In the genomic region with DNA sequence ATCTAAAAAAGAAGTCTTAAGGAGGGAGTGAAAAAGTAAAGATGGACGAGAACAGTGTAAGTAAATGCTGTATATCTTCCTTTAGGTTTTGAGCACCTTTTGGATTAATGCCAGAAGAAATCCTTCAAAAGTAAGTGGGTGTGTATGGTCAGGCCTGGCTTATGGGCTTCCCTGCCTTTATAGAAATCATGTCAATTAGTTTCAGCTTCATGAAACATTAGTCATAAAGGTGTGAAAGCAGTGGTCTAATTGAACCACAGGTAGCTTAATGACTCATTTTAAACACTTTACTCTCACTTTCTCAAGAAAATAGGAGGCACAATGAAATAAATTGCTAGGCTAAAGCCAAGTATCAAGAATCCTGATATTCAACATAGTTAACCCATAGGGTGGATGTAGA, we compare ENCODE assay signal across 15 cellular contexts.
DNase-seq lines count a peak whose midpoint lies in the region; ATAC-seq, FAIRE-seq and TF ChIP-seq lines count a peak whose summit lies in the region.
"Had no signal": no experiment of that assay in that cellular context is flagged by ENCODE, and none has a peak within 500 bp of the region (broad histone marks: within the 10 kb centered on the region; RNA-seq: fewer than 3 reads in every experiment).

No MANE protein-coding gene starts in this region.

- no peak for TF ChIP-seq RAD21 in HepG2 (CRISPR knock-in tag; IDR thresholded peaks at IDR 0.05)

- no peak for TF ChIP-seq CTCF in smooth muscle cell (IDR thresholded peaks at IDR 0.05; ENCODE audit: borderline replicate concordance, insufficient read depth, poor library complexity, severe bottlenecking)
- TF ChIP-seq CTCF in HepG2 (CRISPR knock-in tag; IDR thresholded peaks at IDR 0.05) = no peak

- H3F3A ChIP-seq in smooth muscle cell (ENCODE audit: low read depth) = no peaks in the 10 kb centered on the region

- peaks cover 36% of the 10 kb centered on the region for H3K36me3 Mint-ChIP-seq in activated CD4-positive, alpha-beta T cell treated with anti-CD3 and anti-CD28 coated beads, Interleukin-2, amount 10 ng/mL, durations not matched to agents 7 days and 5 days (ENCODE audit: low read depth)
- H3K36me3 Mint-ChIP-seq in activated T-helper 1 cell treated with anti-CD3 and anti-CD28 coated beads, Interleukin-12 subunit alpha, Interleukin-12 subunit beta, Interleukin-2, Interleukin-4 antibody, amounts not matched to agents 30 ng/mL and 10 ng/mL and 1 ng/mL, durations not matched to agents 14 hours and 24 hours and 36 hours (ENCODE audit: low read depth) = no peaks in the 10 kb centered on the region
- peaks cover 0 to 18% (median 14%) of the 10 kb centered on the region in 3 donors for H3K36me3 Mint-ChIP-seq in naive thymus-derived CD8-positive, alpha-beta T cell
- H3K36me3 Mint-ChIP-seq: IgD-negative memory B cell had no signal

- CTCF ChIA-PET in activated CD4-positive, alpha-beta T cell treated with anti-CD3 and anti-CD28 coated beads, Interleukin-2, amount 10 ng/mL, durations not matched to agents 7 days and 5 days (lab: Charles Lee) = interaction anchor here (2.6 kb wide), 1 partner anchor 12 kb away, joined by 10 read pairs; no protein-coding TSS in a partner anchor
- CTCF ChIA-PET in HepG2 (lab: Yijun Ruan, JAX; ENCODE audit: low intra/inter-chr PET ratio, low total read pairs) = no interaction called here

- TF ChIP-seq POLR2A in HepG2 (IDR thresholded peaks at IDR 0.05; ENCODE audit: insufficient read depth in 1 of 2, low read depth in 2 of 2, low read length in 2 of 2) = no peak

- WGBS in smooth muscle cell (ENCODE audit: low lambda C conversion rate) = 92% methylated on average over 1 of the region's 1 CpG
- 3% methylated on average over 1 of the region's 1 CpG for WGBS in HepG2 (ENCODE audit: low lambda C conversion rate)

- no peak overlapping the region for H3K4me2 ChIP-seq in smooth muscle cell
- H3K4me2 ChIP-seq in HepG2 (ENCODE audit: low read depth, low read length) = no peak overlapping the region

- H3K79me2 ChIP-seq in smooth muscle cell (ENCODE audit: low read depth) (no peaks in the 10 kb centered on the region), HepG2 (ENCODE audit: insufficient read depth, low read length) (no peaks in the 10 kb centered on the region)

- no peaks in the 10 kb centered on the region for H4K20me1 ChIP-seq in smooth muscle cell (ENCODE audit: low read depth)
- H4K20me1 ChIP-seq in HepG2 (ENCODE audit: insufficient read depth, low read length) = no peaks in the 10 kb centered on the region

- no peak overlapping the region for H3K4me3 ChIP-seq in smooth muscle cell
- H3K4me3 ChIP-seq in HepG2 (replicated peaks in 1 of 3; ENCODE audit: insufficient read depth in 1 of 3, low read depth in 2 of 3, low read length in 3 of 3) = no peak overlapping the region
- H3K4me3 ChIP-seq: adrenal gland had no signal

- H3K9me3 ChIP-seq in smooth muscle cell (replicated peaks; ENCODE audit: low read depth) = no peaks in the 10 kb centered on the region
- no peaks in the 10 kb centered on the region for H3K9me3 ChIP-seq in HepG2 (ENCODE audit: low read length)
- H3K9me3 ChIP-seq: adrenal gland had no signal

- H3K4me1 ChIP-seq in smooth muscle cell (ENCODE audit: low read depth) (peaks cover 3% of the 10 kb centered on the region), HepG2 (ENCODE audit: insufficient read depth, low read length) (no peaks in the 10 kb centered on the region)
- H3K4me1 ChIP-seq: adrenal gland had no signal

- H3K9ac ChIP-seq in smooth muscle cell (ENCODE audit: low read depth) (no peak overlapping the region), HepG2 (ENCODE audit: insufficient read depth, low read depth, low read length) (no peak overlapping the region)

- peak overlapping the region; percentile 44 for H3K27ac Mint-ChIP-seq in activated CD4-positive, alpha-beta T cell treated with anti-CD3 and anti-CD28 coated beads, Interleukin-2, amount 10 ng/mL, durations not matched to agents 7 days and 5 days
- peak overlapping the region; percentile 9 for H3K27ac Mint-ChIP-seq in activated T-helper 1 cell treated with anti-CD3 and anti-CD28 coated beads, Interleukin-12 subunit alpha, Interleukin-12 subunit beta, Interleukin-2, Interleukin-4 antibody, amounts not matched to agents 30 ng/mL and 10 ng/mL and 1 ng/mL, durations not matched to agents 14 hours and 24 hours and 36 hours
- peak overlapping the region; percentile 29 to 96 (median 68) for H3K27ac Mint-ChIP-seq in naive thymus-derived CD8-positive, alpha-beta T cell
- H3K27ac Mint-ChIP-seq: IgD-negative memory B cell had no signal

- H3K27me3 ChIP-seq in smooth muscle cell (ENCODE audit: low read depth) (no peaks in the 10 kb centered on the region), HepG2 (ENCODE audit: control insufficient read depth in 1 of 2, insufficient read depth in 2 of 2, low read length in 2 of 2) (no peaks in the 10 kb centered on the region)
- H3K27me3 ChIP-seq: adrenal gland had no signal

- peaks cover 29% of the 10 kb centered on the region for H3K9me3 Mint-ChIP-seq in activated CD4-positive, alpha-beta T cell treated with anti-CD3 and anti-CD28 coated beads, Interleukin-2, amount 10 ng/mL, durations not matched to agents 7 days and 5 days
- peaks cover 10% of the 10 kb centered on the region for H3K9me3 Mint-ChIP-seq in activated T-helper 1 cell treated with anti-CD3 and anti-CD28 coated beads, Interleukin-12 subunit alpha, Interleukin-12 subunit beta, Interleukin-2, Interleukin-4 antibody, amounts not matched to agents 30 ng/mL and 10 ng/mL and 1 ng/mL, durations not matched to agents 14 hours and 24 hours and 36 hours
- peaks cover 0 to 20% (median 8%) of the 10 kb centered on the region in 9 donors for H3K9me3 Mint-ChIP-seq in naive thymus-derived CD8-positive, alpha-beta T cell

- DNase-seq in activated CD4-positive, alpha-beta T cell treated with anti-CD3 and anti-CD28 coated beads, Interleukin-2, amount 10 ng/mL, durations not matched to agents 7 days and 5 days = no peak
- no peak for DNase-seq in activated CD4-positive, alpha-beta T cell treated with anti-CD3 and anti-CD28 coated beads for 1 hour
- no peak for DNase-seq in activated T-helper 1 cell treated with anti-CD3 and anti-CD28 coated beads, Interleukin-12 subunit alpha, Interleukin-12 subunit beta, Interleukin-2, Interleukin-4 antibody, amounts not matched to agents 30 ng/mL and 10 ng/mL and 1 ng/mL, durations not matched to agents 14 hours and 24 hours and 36 hours (ENCODE audit: low spot score)
- DNase-seq in naive thymus-derived CD8-positive, alpha-beta T cell = peak in 2 of 10 donors; percentile 2 to 34
- DNase-seq in cerebellum (ENCODE audit: low spot score) (no peak), smooth muscle cell (lab: John Stamatoyannopoulos, UW; ENCODE audit: unreplicated experiment) (no peak), HepG2 (ENCODE audit: low spot score) (no peak)
- DNase-seq: activated CD4-positive, alpha-beta T cell treated with anti-CD3 and anti-CD28 coated beads, Interleukin-2, amount 50 U/mL, for 48 hours; adrenal gland; COR-L47; NCI-H1417; NCI-H510A had no signal

- H2AFZ ChIP-seq in smooth muscle cell (ENCODE audit: low read depth) (no peak overlapping the region), HepG2 (ENCODE audit: low read length) (no peak overlapping the region)

- BruUV-seq in HepG2 (replicated peaks; lab: Mats Ljungman, UMichigan) = no TSS peak

- H3K4me3 Mint-ChIP-seq in activated CD4-positive, alpha-beta T cell treated with anti-CD3 and anti-CD28 coated beads, Interleukin-2, amount 10 ng/mL, durations not matched to agents 7 days and 5 days = no peak overlapping the region
- peak overlapping the region; percentile 27 for H3K4me3 Mint-ChIP-seq in activated T-helper 1 cell treated with anti-CD3 and anti-CD28 coated beads, Interleukin-12 subunit alpha, Interleukin-12 subunit beta, Interleukin-2, Interleukin-4 antibody, amounts not matched to agents 30 ng/mL and 10 ng/mL and 1 ng/mL, durations not matched to agents 14 hours and 24 hours and 36 hours
- H3K4me3 Mint-ChIP-seq in naive thymus-derived CD8-positive, alpha-beta T cell = peak overlapping the region in 5 of 10 donors; percentile 14 to 63 (median 33)

- H3K36me3 ChIP-seq in smooth muscle cell (ENCODE audit: low read depth) (no peaks in the 10 kb centered on the region), HepG2 (replicated peaks in 1 of 2; ENCODE audit: control insufficient read depth in 1 of 2, insufficient read depth in 2 of 2, low read length in 2 of 2) (no peaks in the 10 kb centered on the region)
- H3K36me3 ChIP-seq: adrenal gland had no signal

- POLR2A ChIA-PET in activated CD4-positive, alpha-beta T cell treated with anti-CD3 and anti-CD28 coated beads, Interleukin-2, amount 10 ng/mL, durations not matched to agents 7 days and 5 days (lab: Charles Lee) = no interaction called here
- POLR2A ChIA-PET in naive thymus-derived CD8-positive, alpha-beta T cell (lab: Charles Lee) = interaction anchor here (1.0 kb wide), 1 partner anchor 18 kb away, joined by 3 read pairs; no protein-coding TSS in a partner anchor
- POLR2A ChIA-PET in HepG2 (lab: Yijun Ruan, JAX) = no interaction called here

- ATAC-seq in GM21390 (IDR thresholded peaks at IDR 0.05; ENCODE audit: unreplicated experiment) = peak; percentile 42
- peak in 1 of 2 donors; percentile 17 for ATAC-seq in naive thymus-derived CD8-positive, alpha-beta T cell
- no peak for ATAC-seq in HepG2

- FAIRE-seq in HepG2 (lab: Jason Lieb, UNC) = no peak
- FAIRE-seq: A204.1 had no signal

- H3K4me1 Mint-ChIP-seq in activated CD4-positive, alpha-beta T cell treated with anti-CD3 and anti-CD28 coated beads, Interleukin-2, amount 10 ng/mL, durations not matched to agents 7 days and 5 days = peaks cover 41% of the 10 kb centered on the region
- H3K4me1 Mint-ChIP-seq in activated T-helper 1 cell treated with anti-CD3 and anti-CD28 coated beads, Interleukin-12 subunit alpha, Interleukin-12 subunit beta, Interleukin-2, Interleukin-4 antibody, amounts not matched to agents 30 ng/mL and 10 ng/mL and 1 ng/mL, durations not matched to agents 14 hours and 24 hours and 36 hours (ENCODE audit: low read depth) = peaks cover 39% of the 10 kb centered on the region
- H3K4me1 Mint-ChIP-seq in naive thymus-derived CD8-positive, alpha-beta T cell = peaks cover 6 to 64% (median 57%) of the 10 kb centered on the region in 4 donors

- peaks cover 13% of the 10 kb centered on the region for H3K27me3 Mint-ChIP-seq in activated CD4-positive, alpha-beta T cell treated with anti-CD3 and anti-CD28 coated beads, Interleukin-2, amount 10 ng/mL, durations not matched to agents 7 days and 5 days
- peaks cover 18% of the 10 kb centered on the region for H3K27me3 Mint-ChIP-seq in activated T-helper 1 cell treated with anti-CD3 and anti-CD28 coated beads, Interleukin-12 subunit alpha, Interleukin-12 subunit beta, Interleukin-2, Interleukin-4 antibody, amounts not matched to agents 30 ng/mL and 10 ng/mL and 1 ng/mL, durations not matched to agents 14 hours and 24 hours and 36 hours (ENCODE audit: insufficient read depth)
- no peaks in the 10 kb centered on the region for H3K27me3 Mint-ChIP-seq in naive thymus-derived CD8-positive, alpha-beta T cell
- H3K27me3 Mint-ChIP-seq: IgD-negative memory B cell had no signal

- no peak for TF ChIP-seq EP300 in HepG2 (IDR thresholded peaks at IDR 0.05; ENCODE audit: low read depth in 2 of 2, low read length in 2 of 2)
- TF ChIP-seq EP300 in HepG2 (CRISPR knock-in tag; IDR thresholded peaks at IDR 0.05; ENCODE audit: borderline replicate concordance) = no peak

- in situ Hi-C loops in HepG2 (cut with HindIII; ENCODE audit: extremely low pct_ligation_motif_present, low pct_unique_long_range_greater_than_20kb) = no loop called here

- H3K27ac ChIP-seq in smooth muscle cell (ENCODE audit: low read depth) (no peak overlapping the region), HepG2 (ENCODE audit: extremely low read length, insufficient read depth, low read length) (no peak overlapping the region)
- H3K27ac ChIP-seq: adrenal gland had no signal

- intact Hi-C loops in activated T-helper 1 cell treated with anti-CD3 and anti-CD28 coated beads, Interleukin-12 subunit alpha, Interleukin-12 subunit beta, Interleukin-2, Interleukin-4 antibody, amounts not matched to agents 30 ng/mL and 10 ng/mL and 1 ng/mL, durations not matched to agents 14 hours and 24 hours and 36 hours (cut with micrococcal nuclease) = loop anchor here (2.0 to 10.0 kb wide), 8 partner anchors 970 to 1793 kb away; a partner anchor contains a TSS
- intact Hi-C loops in HepG2 (cut with micrococcal nuclease; ENCODE audit: unreplicated experiment) = no loop called here

Comparison
In these comparisons a context has a peak if more than half of its experiments do, and no peak if none do; other contexts are left out.
1. H3K27ac Mint-ChIP-seq: peak in every context shown above with its lines; median percentile 68 in naive thymus-derived CD8-positive, alpha-beta T cell; 44 in activated CD4-positive, alpha-beta T cell treated with anti-CD3 and anti-CD28 coated beads, Interleukin-2, amount 10 ng/mL, durations not matched to agents 7 days and 5 days; 9 in activated T-helper 1 cell treated with anti-CD3 and anti-CD28 coated beads, Interleukin-12 subunit alpha, Interleukin-12 subunit beta, Interleukin-2, Interleukin-4 antibody, amounts not matched to agents 30 ng/mL and 10 ng/mL and 1 ng/mL, durations not matched to agents 14 hours and 24 hours and 36 hours.